Comparison of ENCODE assay signal across 15 cellular contexts in genomic region chr11:86459002-86459385, GRCh38.
DNase-seq lines count a peak whose midpoint lies in the region; ATAC-seq, FAIRE-seq and TF ChIP-seq lines count a peak whose summit lies in the region.
"Had no signal": no experiment of that assay in that cellular context is flagged by ENCODE, and none has a peak within 500 bp of the region (broad histone marks: within the 10 kb centered on the region; RNA-seq: fewer than 3 reads in every experiment).

No MANE protein-coding gene starts in this region.

- TF ChIP-seq EP300 in suprapubic skin (IDR thresholded peaks at IDR 0.05): no peak

- H3K4me3 Mint-ChIP-seq in HFFc6 (no peak overlapping the region; the same call in 1 of the 2 replicates), astrocyte (ENCODE audit: unreplicated experiment) (no peak overlapping the region)
- H3K4me3 Mint-ChIP-seq: stimulated activated naive CD8-positive, alpha-beta T cell treated with anti-CD3 and anti-CD28 coated beads, Interleukin-15, Interleukin-2, amounts not matched to agents 100 ng/mL and 50 ng/mL, for 24 hours had no signal

- H3K9me3 ChIP-seq in astrocyte (ENCODE audit: insufficient read depth, low read depth, low read length) (no peaks in the 10 kb centered on the region), suprapubic skin (no peaks in the 10 kb centered on the region)
- H3K9me3 ChIP-seq: left lung had no signal

- TF ChIP-seq CTCF in HFFc6 (IDR thresholded peaks at IDR 0.05) (no peak), astrocyte (IDR thresholded peaks at IDR 0.05; ENCODE audit: insufficient read depth, low read depth, low read length) (no peak), fibroblast of the aortic adventitia (IDR thresholded peaks at IDR 0.05; ENCODE audit: insufficient read depth, low read length) (no peak), suprapubic skin (IDR thresholded peaks at IDR 0.05) (no peak)

- no peak for ATAC-seq in HG03342 (IDR thresholded peaks at IDR 0.05; ENCODE audit: unreplicated experiment)
- ATAC-seq: esophagus mucosa had no signal

- peaks cover 41% of the 10 kb centered on the region for H3K4me1 Mint-ChIP-seq in HFFc6 (ENCODE audit: low read depth)
- H3K4me1 Mint-ChIP-seq in astrocyte (ENCODE audit: low read depth, unreplicated experiment): peaks cover 39% of the 10 kb centered on the region

- H3K9ac ChIP-seq in astrocyte (ENCODE audit: low read length): peak overlapping the region; percentile 63

- H3K9me3 Mint-ChIP-seq in HFFc6 (no peaks in the 10 kb centered on the region), astrocyte (ENCODE audit: unreplicated experiment) (no peaks in the 10 kb centered on the region)
- H3K9me3 Mint-ChIP-seq: stimulated activated naive CD8-positive, alpha-beta T cell treated with anti-CD3 and anti-CD28 coated beads, Interleukin-15, Interleukin-2, amounts not matched to agents 100 ng/mL and 50 ng/mL, for 24 hours had no signal

- DNase-seq in HFFc6: no peak
- peak; percentile 58 for DNase-seq in astrocyte (ENCODE audit: low read depth)
- peak; percentile 70 for DNase-seq in fibroblast of the aortic adventitia (ENCODE audit: low read depth)
- no peak for DNase-seq in suprapubic skin (ENCODE audit: low spot score in 2 of 2)
- DNase-seq in RPMI8226: no peak
- DNase-seq in UCSD-AML1 (lab: John Stamatoyannopoulos, UW; ENCODE audit: unreplicated experiment): no peak
- DNase-seq: activated CD4-positive, alpha-beta T cell treated with anti-CD3 and anti-CD28 coated beads, Interleukin-2, amount 50 U/mL, for 48 hours; activated T-cell treated with anti-CD3 and anti-CD28 coated beads, Interleukin-2, amount 50 U/mL, for 48 hours; left lung; NCI-H146; NCI-H226 had no signal

- no peaks in the 10 kb centered on the region for H3K36me3 ChIP-seq in astrocyte (ENCODE audit: insufficient read depth, low read length)
- H3K36me3 ChIP-seq in suprapubic skin: no peaks in the 10 kb centered on the region

- WGBS in suprapubic skin: 79% methylated on average over 1 of the region's 1 CpG

- FAIRE-seq in astrocyte (lab: Jason Lieb, UNC): no peak
- FAIRE-seq: colon had no signal

- no peaks in the 10 kb centered on the region for H3K79me2 ChIP-seq in astrocyte (ENCODE audit: insufficient read depth, low read length)

- peak overlapping the region; percentile 63 for H3K27ac Mint-ChIP-seq in HFFc6
- H3K27ac Mint-ChIP-seq in astrocyte (ENCODE audit: unreplicated experiment): no peak overlapping the region

- H3K27me3 Mint-ChIP-seq in HFFc6 (ENCODE audit: insufficient read depth) (peaks cover 3% of the 10 kb centered on the region), astrocyte (ENCODE audit: low read depth, unreplicated experiment) (no peaks in the 10 kb centered on the region)
- H3K27me3 Mint-ChIP-seq: stimulated activated naive CD8-positive, alpha-beta T cell treated with anti-CD3 and anti-CD28 coated beads, Interleukin-15, Interleukin-2, amounts not matched to agents 100 ng/mL and 50 ng/mL, for 24 hours had no signal

- H4K20me1 ChIP-seq in astrocyte (ENCODE audit: insufficient read depth, low read length): no peaks in the 10 kb centered on the region

- peak overlapping the region; percentile 86 for H3K27ac ChIP-seq in astrocyte (ENCODE audit: low read depth, low read length)
- H3K27ac ChIP-seq in suprapubic skin: peak overlapping the region; percentile 43

- no peak for TF ChIP-seq POLR2A in suprapubic skin (IDR thresholded peaks at IDR 0.05)

- H3K4me3 ChIP-seq in astrocyte (ENCODE audit: insufficient read depth, low read depth, low read length) (no peak overlapping the region), fibroblast of the aortic adventitia (ENCODE audit: low read depth, low read length) (no peak overlapping the region), suprapubic skin (no peak overlapping the region)
- H3K4me3 ChIP-seq: left lung had no signal

- H3K27me3 ChIP-seq in astrocyte (ENCODE audit: insufficient read depth, low read length) (no peaks in the 10 kb centered on the region), suprapubic skin (no peaks in the 10 kb centered on the region)
- H3K27me3 ChIP-seq: left lung had no signal

- H3K4me2 ChIP-seq in astrocyte (ENCODE audit: low read length): peak overlapping the region; percentile 51

- H3K4me1 ChIP-seq in astrocyte (ENCODE audit: insufficient read depth, low read length): peaks cover 28% of the 10 kb centered on the region
- H3K4me1 ChIP-seq in suprapubic skin: peaks cover 22% of the 10 kb centered on the region

- H2AFZ ChIP-seq in astrocyte (ENCODE audit: low read depth, low read length): no peak overlapping the region

- H3K36me3 Mint-ChIP-seq in HFFc6 (ENCODE audit: low read depth) (no peaks in the 10 kb centered on the region), astrocyte (ENCODE audit: low read depth, unreplicated experiment) (peaks cover 8% of the 10 kb centered on the region)

Comparison
In these comparisons a context has a peak if more than half of its experiments do, and no peak if none do; other contexts are left out.
1. DNase-seq: peak in astrocyte (single experiment) and fibroblast of the aortic adventitia (single experiment); none in HFFc6 (single experiment), suprapubic skin (0 of 2), RPMI8226 (single experiment) and UCSD-AML1 (single experiment).